ENCODE assay signal across 19 cellular contexts in genomic region chr10:77820349-77820748, GRCh38.
DNase-seq lines count a peak whose midpoint lies in the region; ATAC-seq and TF ChIP-seq lines count a peak whose summit lies in the region.
"Had no signal": no experiment of that assay in that cellular context is flagged by ENCODE, and none has a peak within 500 bp of the region (broad histone marks: within the 10 kb centered on the region; RNA-seq: fewer than 3 reads in every experiment).

No MANE protein-coding gene starts in this region.

- H3K9me3 ChIP-seq in osteoblast (ENCODE audit: low read depth, low read length), result no peaks in the 10 kb centered on the region

- CTCF ChIA-PET in activated CD8-positive, alpha-beta memory T cell treated with anti-CD3 and anti-CD28 coated beads, Interleukin-2, amount 10 ng/mL, durations not matched to agents 7 days and 5 days (lab: Charles Lee), result interaction anchor here (1.0 to 1.7 kb wide), 2 partner anchors 18 to 32 kb away, joined by 3 to 4 read pairs; no protein-coding TSS in a partner anchor
- CTCF ChIA-PET in HEK293T (lab: Yijun Ruan, JAX), result interaction anchor here (0.6 kb wide), 1 partner anchor 28 kb away, joined by 4 read pairs; no protein-coding TSS in a partner anchor

- no peaks in the 10 kb centered on the region for H3K36me3 Mint-ChIP-seq in activated CD8-positive, alpha-beta memory T cell treated with anti-CD3 and anti-CD28 coated beads, Interleukin-2, amount 10 ng/mL, durations not matched to agents 7 days and 5 days
- H3K36me3 Mint-ChIP-seq in T-helper 2 cell treated with Interferon-gamma antibody and Interleukin-4, amounts not matched to agents 5 μg/mL and 100 μg/mL, for 36 hours (ENCODE audit: low read depth), result no peaks in the 10 kb centered on the region
- H3K36me3 Mint-ChIP-seq: activated naive CD8-positive, alpha-beta T cell; memory B cell; natural killer cell treated with Interleukin-12 subunit alpha and Interleukin-12 subunit beta and Interleukin-15 and Interleukin-18, amount 100 ng/mL, for 72 hours had no signal

- in situ Hi-C loops in G401 (cut with HindIII; ENCODE audit: low sequenced_read_pairs), result no loop called here

- POLR2A ChIA-PET in HEK293T (lab: Yijun Ruan, JAX), result no interaction called here

- no peak overlapping the region for H3K4me3 ChIP-seq in epithelial cell of esophagus (ENCODE audit: low read length)
- no peak overlapping the region for H3K4me3 ChIP-seq in osteoblast (ENCODE audit: insufficient read depth, low read length)
- H3K4me3 ChIP-seq: K562 had no signal

- no peaks in the 10 kb centered on the region for H3K27me3 Mint-ChIP-seq in activated CD8-positive, alpha-beta memory T cell treated with anti-CD3 and anti-CD28 coated beads, Interleukin-2, amount 10 ng/mL, durations not matched to agents 7 days and 5 days
- no peaks in the 10 kb centered on the region for H3K27me3 Mint-ChIP-seq in T-helper 2 cell treated with Interferon-gamma antibody and Interleukin-4, amounts not matched to agents 5 μg/mL and 100 μg/mL, for 36 hours (ENCODE audit: low read depth)
- H3K27me3 Mint-ChIP-seq: activated naive CD8-positive, alpha-beta T cell; memory B cell; natural killer cell treated with Interleukin-12 subunit alpha and Interleukin-12 subunit beta and Interleukin-15 and Interleukin-18, amount 100 ng/mL, for 72 hours had no signal

- no peak overlapping the region for H3K4me3 Mint-ChIP-seq in activated CD8-positive, alpha-beta memory T cell treated with anti-CD3 and anti-CD28 coated beads, Interleukin-2, amount 10 ng/mL, durations not matched to agents 7 days and 5 days
- H3K4me3 Mint-ChIP-seq in T-helper 2 cell treated with Interferon-gamma antibody and Interleukin-4, amounts not matched to agents 5 μg/mL and 100 μg/mL, for 36 hours, result peak overlapping the region; percentile 29
- H3K4me3 Mint-ChIP-seq: activated naive CD8-positive, alpha-beta T cell; HFFc6; memory B cell; natural killer cell treated with Interleukin-12 subunit alpha and Interleukin-12 subunit beta and Interleukin-15 and Interleukin-18, amount 100 ng/mL, for 72 hours had no signal

- H3K27ac Mint-ChIP-seq in activated CD8-positive, alpha-beta memory T cell treated with anti-CD3 and anti-CD28 coated beads, Interleukin-2, amount 10 ng/mL, durations not matched to agents 7 days and 5 days, result peak overlapping the region; percentile 9
- peak overlapping the region; percentile 76 for H3K27ac Mint-ChIP-seq in T-helper 2 cell treated with Interferon-gamma antibody and Interleukin-4, amounts not matched to agents 5 μg/mL and 100 μg/mL, for 36 hours
- H3K27ac Mint-ChIP-seq: activated naive CD8-positive, alpha-beta T cell; HFFc6; memory B cell; natural killer cell treated with Interleukin-12 subunit alpha and Interleukin-12 subunit beta and Interleukin-15 and Interleukin-18, amount 100 ng/mL, for 72 hours had no signal

- H4K20me1 ChIP-seq in osteoblast (ENCODE audit: insufficient read depth, low read length), result no peaks in the 10 kb centered on the region

- DNase-seq in activated CD8-positive, alpha-beta memory T cell treated with anti-CD3 and anti-CD28 coated beads, Interleukin-2, amount 10 ng/mL, durations not matched to agents 7 days and 5 days, result no peak
- no peak for DNase-seq in activated CD8-positive, alpha-beta memory T cell treated with anti-CD3 and anti-CD28 coated beads, Interleukin-2, amount 50 U/mL, for 48 hours
- peak; percentile 33 for DNase-seq in T-helper 2 cell treated with Interferon-gamma antibody and Interleukin-4, amounts not matched to agents 5 μg/mL and 100 μg/mL, for 36 hours (ENCODE audit: low spot score)
- DNase-seq in epithelial cell of esophagus (ENCODE audit: low read depth), result peak; percentile 88
- peak; percentile 27 for DNase-seq in osteoblast (ENCODE audit: insufficient read length, low spot score, missing footprints)
- DNase-seq in G401 (ENCODE audit: low spot score), result no peak
- no peak for DNase-seq in NCI-H2227 (lab: John Stamatoyannopoulos, UW; ENCODE audit: unreplicated experiment)
- no peak for DNase-seq in HEK293T (ENCODE audit: extremely low spot score)
- DNase-seq: caudate nucleus; effector memory CD4-positive, alpha-beta T cell; EL; HFFc6; NCI-H1092; NCI-H526; retina had no signal

- peak; percentile 33 for ATAC-seq in activated CD8-positive, alpha-beta memory T cell treated with anti-CD3 and anti-CD28 coated beads, Interleukin-2, amount 10 ng/mL, durations not matched to agents 7 days and 5 days
- ATAC-seq: K562 had no signal

- H3K27me3 ChIP-seq in osteoblast (ENCODE audit: insufficient read depth, low read length), result no peaks in the 10 kb centered on the region

- H3K9me3 Mint-ChIP-seq in activated CD8-positive, alpha-beta memory T cell treated with anti-CD3 and anti-CD28 coated beads, Interleukin-2, amount 10 ng/mL, durations not matched to agents 7 days and 5 days (ENCODE audit: low read depth), result no peaks in the 10 kb centered on the region
- H3K9me3 Mint-ChIP-seq in T-helper 2 cell treated with Interferon-gamma antibody and Interleukin-4, amounts not matched to agents 5 μg/mL and 100 μg/mL, for 36 hours, result no peaks in the 10 kb centered on the region
- H3K9me3 Mint-ChIP-seq: HFFc6; memory B cell; natural killer cell treated with Interleukin-12 subunit alpha and Interleukin-12 subunit beta and Interleukin-15 and Interleukin-18, amount 100 ng/mL, for 72 hours had no signal

- no peak overlapping the region for H2AFZ ChIP-seq in osteoblast (ENCODE audit: low read length)

- no peaks in the 10 kb centered on the region for H3K79me2 ChIP-seq in osteoblast (ENCODE audit: insufficient read depth, low read length)

- no peak overlapping the region for H3K4me2 ChIP-seq in osteoblast (ENCODE audit: insufficient read depth, low read length)

- peaks cover 49% of the 10 kb centered on the region for H3K36me3 ChIP-seq in osteoblast (ENCODE audit: insufficient read depth, low read length)

- TF ChIP-seq CTCF in epithelial cell of esophagus (IDR thresholded peaks at IDR 0.05; ENCODE audit: insufficient read depth, low read depth, low read length, missing control alignments), result no peak
- TF ChIP-seq CTCF in osteoblast (IDR thresholded peaks at IDR 0.05; ENCODE audit: extremely low read depth, low read depth, low read length), result no peak

- no peaks in the 10 kb centered on the region for H3K4me1 ChIP-seq in osteoblast (ENCODE audit: insufficient read depth, low read length)

- H3K27ac ChIP-seq in osteoblast (ENCODE audit: low read depth, low read length), result no peak overlapping the region

- peaks cover 7% of the 10 kb centered on the region for H3K4me1 Mint-ChIP-seq in activated CD8-positive, alpha-beta memory T cell treated with anti-CD3 and anti-CD28 coated beads, Interleukin-2, amount 10 ng/mL, durations not matched to agents 7 days and 5 days
- H3K4me1 Mint-ChIP-seq in T-helper 2 cell treated with Interferon-gamma antibody and Interleukin-4, amounts not matched to agents 5 μg/mL and 100 μg/mL, for 36 hours (ENCODE audit: low read depth), result peaks cover 7% of the 10 kb centered on the region
- H3K4me1 Mint-ChIP-seq: memory B cell had no signal

TF ChIP-seq in HEK293T, 16 proteins besides CTCF, POLR2A, EP300 and RAD21:
- no peak for TF ChIP-seq SUZ12 (IDR thresholded peaks at IDR 0.05)
- TF ChIP-seq ELF4 (IDR thresholded peaks at IDR 0.05), result no peak
- TF ChIP-seq L3MBTL2 (conservative IDR thresholded peaks at IDR 0.05), result no peak
- no peak for TF ChIP-seq NFRKB (IDR thresholded peaks at IDR 0.05)
- TF ChIP-seq ARNT (IDR thresholded peaks at IDR 0.05), result no peak
- TF ChIP-seq FOXK2 (IDR thresholded peaks at IDR 0.05), result no peak
- no peak for TF ChIP-seq CTBP1 (IDR thresholded peaks at IDR 0.05; ENCODE audit: borderline replicate concordance)
- TF ChIP-seq HDGF (IDR thresholded peaks at IDR 0.05; ENCODE audit: borderline replicate concordance), result no peak
- no peak for TF ChIP-seq ZNF384 (IDR thresholded peaks at IDR 0.05)
- no peak for TF ChIP-seq TARDBP (IDR thresholded peaks at IDR 0.05)
- TF ChIP-seq PKNOX1 (IDR thresholded peaks at IDR 0.05), result no peak
- TF ChIP-seq FOXA1 (IDR thresholded peaks at IDR 0.05), result no peak
- TF ChIP-seq SP1 (IDR thresholded peaks at IDR 0.05), result no peak
- TF ChIP-seq LEF1 (IDR thresholded peaks at IDR 0.05; ENCODE audit: borderline replicate concordance), result no peak
- TF ChIP-seq FOXM1 (IDR thresholded peaks at IDR 0.05; ENCODE audit: borderline replicate concordance), result no peak
- TF ChIP-seq BHLHE40 (IDR thresholded peaks at IDR 0.05; ENCODE audit: borderline replicate concordance), result no peak
TF ChIP-seq in HEK293T: peak in this region for 0.

Comparison
In these comparisons a context has a peak if more than half of its experiments do, and no peak if none do; other contexts are left out.
1. DNase-seq: peak in T-helper 2 cell treated with Interferon-gamma antibody and Interleukin-4, amounts not matched to agents 5 μg/mL and 100 μg/mL, for 36 hours (single experiment), epithelial cell of esophagus (single experiment) and osteoblast (single experiment); none in activated CD8-positive, alpha-beta memory T cell treated with anti-CD3 and anti-CD28 coated beads, Interleukin-2, amount 10 ng/mL, durations not matched to agents 7 days and 5 days (single experiment), activated CD8-positive, alpha-beta memory T cell treated with anti-CD3 and anti-CD28 coated beads, Interleukin-2, amount 50 U/mL, for 48 hours (single experiment), G401 (single experiment), NCI-H2227 (single experiment) and HEK293T (single experiment).